Comparison of ENCODE assay signal across 15 cellular contexts in genomic region chr5:94751456-94751855, GRCh38.
A peak's percentile ranks its signal among the peaks of the same experiment; 100 is the strongest.
DNase-seq lines count a peak whose midpoint lies in the region; ATAC-seq and TF ChIP-seq lines count a peak whose summit lies in the region.
"Had no signal": no experiment of that assay in that cellular context is flagged by ENCODE, and none has a peak within 500 bp of the region (broad histone marks: within the 10 kb centered on the region; RNA-seq: fewer than 3 reads in every experiment).

No MANE protein-coding gene starts in this region.

- peaks cover 2% of the 10 kb centered on the region for H3K27me3 Mint-ChIP-seq in neural progenitor cell (ENCODE audit: insufficient read depth, low read depth)

- peaks cover 15% of the 10 kb centered on the region for H3K4me1 Mint-ChIP-seq in neural progenitor cell

- intact Hi-C loops in left ventricle myocardium superior (cut with micrococcal nuclease) (no loop called here), left ventricle myocardium inferior (cut with micrococcal nuclease) (no loop called here)

- H3K4me3 ChIP-seq in left ventricle myocardium inferior (no peak overlapping the region), neural progenitor cell (no peak overlapping the region)
- H3K4me3 ChIP-seq: K562, Peyer's patch had no signal

- no peaks in the 10 kb centered on the region for H3K36me3 ChIP-seq in left ventricle myocardium inferior
- no peaks in the 10 kb centered on the region for H3K36me3 ChIP-seq in neural progenitor cell
- H3K36me3 ChIP-seq: Peyer's patch had no signal

- no peaks in the 10 kb centered on the region for H3K9me3 ChIP-seq in left ventricle myocardium inferior (replicated peaks)
- H3K9me3 ChIP-seq in neural progenitor cell (ENCODE audit: low read depth), result no peaks in the 10 kb centered on the region
- H3K9me3 ChIP-seq: Peyer's patch had no signal

- H2AFZ ChIP-seq in neural progenitor cell (replicated peaks), result no peak overlapping the region

- no peaks in the 10 kb centered on the region for H3F3A ChIP-seq in neural progenitor cell (ENCODE audit: low read depth)

- no peak overlapping the region for H3K4me2 ChIP-seq in neural progenitor cell

- peak; percentile 35 for ATAC-seq in left ventricle myocardium superior
- ATAC-seq in HG02763 (IDR thresholded peaks at IDR 0.05; ENCODE audit: unreplicated experiment), result no peak
- ATAC-seq: K562 had no signal

- H3K4me1 ChIP-seq in left ventricle myocardium inferior (no peaks in the 10 kb centered on the region), neural progenitor cell (no peaks in the 10 kb centered on the region)
- H3K4me1 ChIP-seq: Peyer's patch had no signal

- H3K9ac ChIP-seq in neural progenitor cell, result no peak overlapping the region

- H3K27ac ChIP-seq in left ventricle myocardium inferior (replicated peaks), result no peak overlapping the region
- H3K27ac ChIP-seq in neural progenitor cell, result no peak overlapping the region
- H3K27ac ChIP-seq: C4-2B, Peyer's patch had no signal

- H3K36me3 Mint-ChIP-seq in neural progenitor cell, result no peaks in the 10 kb centered on the region

- DNase-seq in left ventricle myocardium superior (no peak), left ventricle myocardium inferior (no peak), kidney tubule cell (ENCODE audit: low spot score) (peak; percentile 6), neural progenitor cell (ENCODE audit: low spot score) (peak; percentile 16), middle frontal gyrus (ENCODE audit: extremely low spot score, low spot score) (no peak), HUDEP-2 (lab: John Stamatoyannopoulos, UW; ENCODE audit: unreplicated experiment in 76 of 76) (no peak)
- DNase-seq: EL, NCI-H1436, NCI-H2029, NCI-H524, Peyer's patch, SHP77 had no signal

- no peaks in the 10 kb centered on the region for H3K9me3 Mint-ChIP-seq in neural progenitor cell

- H3K27me3 ChIP-seq in left ventricle myocardium inferior (ENCODE audit: low read depth) (no peaks in the 10 kb centered on the region), neural progenitor cell (no peaks in the 10 kb centered on the region)
- H3K27me3 ChIP-seq: Peyer's patch had no signal

- no peak overlapping the region for H3K4me3 Mint-ChIP-seq in neural progenitor cell

- no peak for TF ChIP-seq CTCF in left ventricle myocardium inferior (IDR thresholded peaks at IDR 0.05; ENCODE audit: borderline replicate concordance)
- no peak for TF ChIP-seq CTCF in neural progenitor cell (IDR thresholded peaks at IDR 0.05)

- no peaks in the 10 kb centered on the region for H4K20me1 ChIP-seq in neural progenitor cell (ENCODE audit: low read depth)

- H3K79me2 ChIP-seq in neural progenitor cell (ENCODE audit: low read depth), result no peaks in the 10 kb centered on the region

- no peak overlapping the region for H3K27ac Mint-ChIP-seq in neural progenitor cell

Comparison
In these comparisons a context has a peak if more than half of its experiments do, and no peak if none do; other contexts are left out.
1. DNase-seq: peak in kidney tubule cell (single experiment) and neural progenitor cell (single experiment); none in left ventricle myocardium superior (single experiment), left ventricle myocardium inferior (single experiment), middle frontal gyrus (single experiment) and HUDEP-2 (0 of 76).